In genomic region chr1:23578311-23578996, GRCh38 we compare ENCODE assay signal across 9 cellular contexts. TPM values are rescaled to one million over a fixed set of nuclear protein-coding genes. Genes with fewer than 3 reads are reported as not detected.
A peak's percentile ranks its signal among the peaks of the same experiment; 100 is the strongest.
DNase-seq lines count a peak whose midpoint lies in the region; ATAC-seq, FAIRE-seq and TF ChIP-seq lines count a peak whose summit lies in the region.
"Had no signal": no experiment of that assay in that cellular context is flagged by ENCODE, and none has a peak within 500 bp of the region (broad histone marks: within the 10 kb centered on the region; RNA-seq: fewer than 3 reads in every experiment).

No MANE protein-coding gene starts in this region.

- no peaks in the 10 kb centered on the region for H3K36me3 ChIP-seq in mesodermal cell (ENCODE audit: control insufficient read depth, insufficient read depth, low read length)
- no peaks in the 10 kb centered on the region for H3K36me3 ChIP-seq in upper lobe of right lung

- ATAC-seq in activated naive CD4-positive, alpha-beta T cell treated with anti-CD3 and anti-CD28 coated beads, Interleukin-2, amount 50 U/mL, for 72 hours, result no peak
- peak; percentile 54 for ATAC-seq in upper lobe of right lung

- H3K27me3 ChIP-seq in upper lobe of right lung, result no peaks in the 10 kb centered on the region

- CTCF ChIA-PET in activated naive CD4-positive, alpha-beta T cell treated with anti-CD3 and anti-CD28 coated beads, Interleukin-2, amount 10 ng/mL, durations not matched to agents 7 days and 5 days (lab: Charles Lee), result interaction anchor here (0.8 to 5.4 kb wide), 3 partner anchors 21 to 57 kb away, joined by 3 to 53 read pairs (median 7); no protein-coding TSS in a partner anchor

- no peak for FAIRE-seq in urothelium cell line (lab: Jason Lieb, UNC)

- peaks cover 9% of the 10 kb centered on the region for H3K27me3 Mint-ChIP-seq in activated naive CD4-positive, alpha-beta T cell treated with anti-CD3 and anti-CD28 coated beads, Interleukin-2, amount 10 ng/mL, durations not matched to agents 7 days and 5 days
- H3K27me3 Mint-ChIP-seq in activated naive CD8-positive, alpha-beta T cell, result no peaks in the 10 kb centered on the region

- H3K4me1 Mint-ChIP-seq in activated naive CD4-positive, alpha-beta T cell treated with anti-CD3 and anti-CD28 coated beads, Interleukin-2, amount 10 ng/mL, durations not matched to agents 7 days and 5 days, result peaks cover 52% of the 10 kb centered on the region
- H3K4me1 Mint-ChIP-seq in activated naive CD8-positive, alpha-beta T cell (ENCODE audit: low read depth), result peaks cover 61% of the 10 kb centered on the region

- TF ChIP-seq CTCF in upper lobe of right lung (IDR thresholded peaks at IDR 0.05), result no peak

- H3K4me1 ChIP-seq in mesodermal cell (ENCODE audit: control insufficient read depth, insufficient read depth, low read length, poor library complexity, severe bottlenecking), result peaks cover 42% of the 10 kb centered on the region
- H3K4me1 ChIP-seq in upper lobe of right lung, result peaks cover 36% of the 10 kb centered on the region

- H3K4me3 ChIP-seq in mesodermal cell (ENCODE audit: extremely low read depth, insufficient read depth, low read length, poor library complexity, severe bottlenecking) (no peak overlapping the region), upper lobe of right lung (no peak overlapping the region)

- intact Hi-C loops in upper lobe of right lung (cut with DNase I), result no loop called here

- H3K27ac ChIP-seq in mesodermal cell (ENCODE audit: low read depth, low read length, severe bottlenecking) (peak overlapping the region; percentile 98), upper lobe of right lung (peak overlapping the region; percentile 84)

- H3K9me3 Mint-ChIP-seq in activated naive CD4-positive, alpha-beta T cell treated with anti-CD3 and anti-CD28 coated beads, Interleukin-2, amount 10 ng/mL, durations not matched to agents 7 days and 5 days, result no peaks in the 10 kb centered on the region
- no peaks in the 10 kb centered on the region for H3K9me3 Mint-ChIP-seq in activated naive CD4-positive, alpha-beta T cell treated with anti-CD3 and anti-CD28 coated beads, Interleukin-2, amount 50 U/mL, for 72 hours
- no peaks in the 10 kb centered on the region for H3K9me3 Mint-ChIP-seq in activated naive CD8-positive, alpha-beta T cell (ENCODE audit: low read depth)

- WGBS in mesodermal cell (ENCODE audit: insufficient coverage in 2 of 2), 2 experiments, result 100% methylated on average over 1 of the region's 4 CpGs; no CpG with 5 or more reads in 1 of the 2 experiments

- peaks cover 5% of the 10 kb centered on the region for H3K9me3 ChIP-seq in mesodermal cell (ENCODE audit: control insufficient read depth, low read length)
- no peaks in the 10 kb centered on the region for H3K9me3 ChIP-seq in upper lobe of right lung

- no peak overlapping the region for H3K4me3 Mint-ChIP-seq in activated naive CD4-positive, alpha-beta T cell treated with anti-CD3 and anti-CD28 coated beads, Interleukin-2, amount 10 ng/mL, durations not matched to agents 7 days and 5 days
- H3K4me3 Mint-ChIP-seq in activated naive CD8-positive, alpha-beta T cell, result peak overlapping the region; percentile 53
- H3K4me3 Mint-ChIP-seq: CD14-positive monocyte had no signal

- no peak for DNase-seq in activated naive CD4-positive, alpha-beta T cell treated with anti-CD3 and anti-CD28 coated beads, Interleukin-2, amount 10 ng/mL, durations not matched to agents 7 days and 5 days
- DNase-seq in activated naive CD4-positive, alpha-beta T cell treated with anti-CD3 and anti-CD28 coated beads, Interleukin-2, amount 50 U/mL, for 72 hours (ENCODE audit: low spot score in 2 of 2), result no peak
- DNase-seq in upper lobe of right lung (no peak), NCI-H2029 (lab: John Stamatoyannopoulos, UW) (no peak), urothelium cell line (ENCODE audit: low spot score) (no peak), NCI-H1436 (lab: John Stamatoyannopoulos, UW) (no peak)

- peak overlapping the region; percentile 78 for H3K27ac Mint-ChIP-seq in activated naive CD4-positive, alpha-beta T cell treated with anti-CD3 and anti-CD28 coated beads, Interleukin-2, amount 10 ng/mL, durations not matched to agents 7 days and 5 days
- peak overlapping the region in 1 of 2 donors; percentile 63 for H3K27ac Mint-ChIP-seq in activated naive CD4-positive, alpha-beta T cell treated with anti-CD3 and anti-CD28 coated beads, Interleukin-2, amount 50 U/mL, for 72 hours
- peak overlapping the region; percentile 83 for H3K27ac Mint-ChIP-seq in activated naive CD8-positive, alpha-beta T cell

- peaks cover 1% of the 10 kb centered on the region for H3K36me3 Mint-ChIP-seq in activated naive CD4-positive, alpha-beta T cell treated with anti-CD3 and anti-CD28 coated beads, Interleukin-2, amount 10 ng/mL, durations not matched to agents 7 days and 5 days
- no peaks in the 10 kb centered on the region for H3K36me3 Mint-ChIP-seq in activated naive CD4-positive, alpha-beta T cell treated with anti-CD3 and anti-CD28 coated beads, Interleukin-2, amount 50 U/mL, for 72 hours
- H3K36me3 Mint-ChIP-seq in activated naive CD8-positive, alpha-beta T cell, result no peaks in the 10 kb centered on the region
- H3K36me3 Mint-ChIP-seq: CD14-positive monocyte had no signal

RNA-seq across cellular contexts. Expression of gene ID3, which starts 19.2 kb away (rescaled TPM):
- 100 to 1,000 TPM in 1 of 2 donors, 10 to 100 TPM in 1; 31.5 to 290 TPM for total RNA-seq in activated naive CD4-positive, alpha-beta T cell treated with anti-CD3 and anti-CD28 coated beads, Interleukin-2, amount 50 U/mL, for 72 hours
- polyA plus RNA-seq in mesodermal cell (2013, experiment 1 of 2), result 1,122 TPM
- polyA plus RNA-seq in mesodermal cell (2013, experiment 2 of 2), result 943 TPM
- total RNA-seq in upper lobe of right lung, result 242 TPM

RNA-seq across cellular contexts. Expression of gene E2F2, which starts 47.4 kb away (rescaled TPM):
- 10 to 100 TPM; 19.3 to 23.2 TPM for total RNA-seq in activated naive CD4-positive, alpha-beta T cell treated with anti-CD3 and anti-CD28 coated beads, Interleukin-2, amount 50 U/mL, for 72 hours
- polyA plus RNA-seq in mesodermal cell (2013, experiment 1 of 2), result 1.1 TPM
- 0.96 TPM for polyA plus RNA-seq in mesodermal cell (2013, experiment 2 of 2)
- total RNA-seq in upper lobe of right lung, result 0.32 TPM

Comparison
In these comparisons a context has a peak if more than half of its experiments do, and no peak if none do; other contexts are left out.
1. RNA of gene E2F2, which starts 47.4 kb away (total RNA-seq): 19.3 to 23.2 TPM in activated naive CD4-positive, alpha-beta T cell treated with anti-CD3 and anti-CD28 coated beads, Interleukin-2, amount 50 U/mL, for 72 hours; 0.32 TPM in upper lobe of right lung (single experiment); every median in the first group is over 10 times any median in the second.